ENCODE assay signal across 9 cellular contexts in the genomic region with DNA sequence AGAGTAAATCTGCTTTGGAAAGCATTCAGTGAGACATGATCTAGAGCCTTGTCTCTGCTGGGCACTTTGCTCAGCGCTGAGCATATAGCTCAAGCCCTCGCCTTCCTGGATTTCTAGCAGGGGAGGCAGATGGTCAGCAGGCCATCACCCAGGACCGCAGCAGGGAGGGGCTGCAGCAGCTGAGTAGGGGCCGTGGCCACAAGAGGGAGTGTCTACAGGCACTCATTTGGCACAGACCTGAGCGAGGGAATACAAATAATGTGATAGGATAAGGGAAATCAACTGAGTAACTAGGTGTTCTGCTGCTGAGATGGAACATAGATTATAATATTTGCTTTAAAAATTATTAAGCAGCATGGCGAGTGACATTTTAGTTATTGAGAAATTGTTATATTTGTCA. TPM values are rescaled to one million over a fixed set of nuclear protein-coding genes. Genes with fewer than 3 reads are reported as not detected.
DNase-seq lines count a peak whose midpoint lies in the region; ATAC-seq and TF ChIP-seq lines count a peak whose summit lies in the region.
"Had no signal": no experiment of that assay in that cellular context is flagged by ENCODE, and none has a peak within 500 bp of the region (broad histone marks: within the 10 kb centered on the region; RNA-seq: fewer than 3 reads in every experiment).

No MANE protein-coding gene starts in this region.

- peak overlapping the region; percentile 55 for H3K27ac ChIP-seq in angular gyrus (ENCODE audit: low read depth, low read length)
- H3K27ac ChIP-seq in right cardiac atrium (ENCODE audit: low read length), result no peak overlapping the region
- peak overlapping the region; percentile 18 to 66 (median 61) for H3K27ac ChIP-seq in gastrocnemius medialis
- no peak overlapping the region for H3K27ac ChIP-seq in Karpas-422 (ENCODE audit: low read length)
- no peak overlapping the region for H3K27ac ChIP-seq in ovary

- no peak overlapping the region for H2AFZ ChIP-seq in Karpas-422 (ENCODE audit: low read length)

- in situ Hi-C loops in gastrocnemius medialis (cut with MboI; ENCODE audit: low sequenced_read_pairs in 4 of 4), result loop anchor here in 2 of 4 donors (10.0 kb wide), 2 partner anchors 260 to 270 kb away; partner anchors contain the start of gene GEMIN8 (in 1 of the 2)

- ATAC-seq in right cardiac atrium (peak; percentile 67 to 71), gastrocnemius medialis (no peak)
- ATAC-seq in stimulated activated naive CD8-positive, alpha-beta T cell treated with anti-CD3 and anti-CD28 coated beads, Interleukin-15, Interleukin-2, amounts not matched to agents 100 U/mL and 50 U/mL, for 24 hours, result no peak

- TF ChIP-seq CTCF in HFF-Myc (IDR thresholded peaks at IDR 0.05; ENCODE audit: low read depth, low read length, missing control alignments), result peak; percentile 25
- TF ChIP-seq CTCF in gastrocnemius medialis (IDR thresholded peaks at IDR 0.05 in 4 of 5, conservative IDR thresholded peaks at IDR 0.05 in 1 of 5), result peak in 1 of 5 experiments; percentile 18
- no peak for TF ChIP-seq CTCF in ovary (IDR thresholded peaks at IDR 0.05)

- H3K4me3 ChIP-seq in HFF-Myc (replicated peaks; ENCODE audit: low read depth, low read length) (no peak overlapping the region), right cardiac atrium (ENCODE audit: low read length) (no peak overlapping the region), gastrocnemius medialis (no peak overlapping the region), Karpas-422 (ENCODE audit: low read length) (no peak overlapping the region), ovary (no peak overlapping the region)

- H3K36me3 ChIP-seq in gastrocnemius medialis (peaks cover 0 to 25% of the 10 kb centered on the region in 2 donors), Karpas-422 (ENCODE audit: insufficient read depth, low read length) (peaks cover 79% of the 10 kb centered on the region), ovary (no peaks in the 10 kb centered on the region)

- H3K27me3 ChIP-seq in right cardiac atrium (ENCODE audit: control insufficient read depth, insufficient read depth) (no peaks in the 10 kb centered on the region), gastrocnemius medialis (no peaks in the 10 kb centered on the region), Karpas-422 (ENCODE audit: low read length) (no peaks in the 10 kb centered on the region), ovary (no peaks in the 10 kb centered on the region)

- H4K20me1 ChIP-seq in Karpas-422 (ENCODE audit: insufficient read depth, low read depth, low read length), result no peaks in the 10 kb centered on the region

- TF ChIP-seq POLR2A in gastrocnemius medialis (IDR thresholded peaks at IDR 0.05) (no peak), ovary (IDR thresholded peaks at IDR 0.05) (no peak)

- 44% methylated on average over 6 of the region's 6 CpGs for WGBS in right cardiac atrium
- WGBS in ovary, 3 donors, result 71 to 76% (median 74%) methylated on average over 6 of the region's 6 CpGs

- intact Hi-C loops in right cardiac atrium (cut with DNase I) (no loop called here), gastrocnemius medialis (cut with DNase I; ENCODE audit: low total_unique reads) (no loop called here), posterior vena cava (cut with DNase I) (no loop called here), ovary (cut with DNase I) (loop anchor here in 1 of 4 donors (10.0 kb wide), 1 partner anchor 270 kb away; no protein-coding TSS in a partner anchor)

- no peaks in the 10 kb centered on the region for H3K79me2 ChIP-seq in Karpas-422 (ENCODE audit: low read length)

- H3K4me1 ChIP-seq in right cardiac atrium (ENCODE audit: control insufficient read depth, insufficient read depth, low read length) (peaks cover 3% of the 10 kb centered on the region), gastrocnemius medialis (no peaks in the 10 kb centered on the region), Karpas-422 (ENCODE audit: low read length) (peaks cover 19% of the 10 kb centered on the region), ovary (ENCODE audit: insufficient read depth) (no peaks in the 10 kb centered on the region)

- H3K9me2 ChIP-seq in Karpas-422 (replicated peaks; ENCODE audit: insufficient read depth, low read length), result no peaks in the 10 kb centered on the region

- H3K4me2 ChIP-seq in Karpas-422 (ENCODE audit: low read depth, low read length, poor library complexity, severe bottlenecking), result no peak overlapping the region

- no peak overlapping the region for H3K9ac ChIP-seq in Karpas-422 (ENCODE audit: low read length)

- DNase-seq in HFF-Myc (ENCODE audit: extremely low read depth, low read depth) (no peak), right cardiac atrium (peak; percentile 21 to 73 (median 63)), gastrocnemius medialis (no peak), Karpas-422 (no peak), posterior vena cava (ENCODE audit: low spot score) (no peak), ovary (no peak)
- no peak for DNase-seq in stimulated activated naive CD8-positive, alpha-beta T cell treated with anti-CD3 and anti-CD28 coated beads, Interleukin-15, Interleukin-2, amounts not matched to agents 100 U/mL and 50 U/mL, for 24 hours
- DNase-seq: amniotic stem cell had no signal

- H3K9me3 ChIP-seq in right cardiac atrium (ENCODE audit: control insufficient read depth, low read length) (no peaks in the 10 kb centered on the region), gastrocnemius medialis (no peaks in the 10 kb centered on the region), Karpas-422 (ENCODE audit: low read length) (no peaks in the 10 kb centered on the region), ovary (no peaks in the 10 kb centered on the region)

- TF ChIP-seq EP300 in ovary (IDR thresholded peaks at IDR 0.05), result no peak

RNA-seq across cellular contexts. Expression of gene OFD1, which starts 30.2 kb away (rescaled TPM):
- total RNA-seq in right cardiac atrium (10 to 100 TPM in 3 of 4 donors, 1 to 10 TPM in 1; 9.8 to 13.2 (median 12.7) TPM), gastrocnemius medialis (1 to 10 TPM; 2.8 to 8.0 (median 7.0) TPM), posterior vena cava (10 to 100 TPM; 18.2 to 19.9 TPM), ovary (10 to 100 TPM; 27.0 to 35.7 (median 33.7) TPM)
- polyA plus RNA-seq in right cardiac atrium (11.4 TPM), ovary (10 to 100 TPM; 21.8 to 22.2 TPM)
- 68.4 and 76.3 TPM in 2 replicates for total RNA-seq in Karpas-422 (2014; rRNA removed; shearing (Covaris generic); ENCODE audit: low replicate concordance)

RNA-seq across cellular contexts. Expression of gene TRAPPC2, which starts 30.3 kb away (rescaled TPM):
- total RNA-seq in right cardiac atrium, result 1 to 10 TPM; 6.4 to 8.7 (median 7.8) TPM
- 4.3 TPM for polyA plus RNA-seq in right cardiac atrium
- 1 to 10 TPM; 1.4 to 4.3 (median 2.9) TPM for total RNA-seq in gastrocnemius medialis
- total RNA-seq in Karpas-422 (2014; rRNA removed; shearing (Covaris generic); ENCODE audit: low replicate concordance), result 29.5 and 60.5 TPM in 2 replicates
- total RNA-seq in posterior vena cava, result 10 to 100 TPM; 15.0 to 15.8 TPM
- 10 to 100 TPM; 18.6 to 26.5 (median 21.1) TPM for total RNA-seq in ovary
- 10 to 100 TPM; 10.7 to 11.2 TPM for polyA plus RNA-seq in ovary

RNA-seq across cellular contexts. Expression of gene GPM6B, which starts 52.1 kb away (rescaled TPM):
- total RNA-seq in right cardiac atrium (10 to 100 TPM; 12.0 to 16.4 (median 14.0) TPM), gastrocnemius medialis (1 to 10 TPM; 3.1 to 6.5 (median 3.6) TPM), posterior vena cava (1 to 10 TPM; 4.1 to 7.6 TPM), ovary (1 to 10 TPM in 6 of 7 donors, under 1 TPM in 1; 1.00 to 5.1 (median 4.2) TPM)
- polyA plus RNA-seq in right cardiac atrium (11.0 TPM), ovary (1 to 10 TPM; 3.4 to 9.4 TPM)
- total RNA-seq in Karpas-422 (2014; rRNA removed; shearing (Covaris generic); ENCODE audit: low replicate concordance), result not detected in 2 replicates

Comparison
In these comparisons a context has a peak if more than half of its experiments do, and no peak if none do; other contexts are left out.
1. DNase-seq: peak in right cardiac atrium (3 of 3); none in HFF-Myc (single experiment), gastrocnemius medialis (0 of 2), Karpas-422 (single experiment), posterior vena cava (single experiment), ovary (0 of 5) and stimulated activated naive CD8-positive, alpha-beta T cell treated with anti-CD3 and anti-CD28 coated beads, Interleukin-15, Interleukin-2, amounts not matched to agents 100 U/mL and 50 U/mL, for 24 hours (single experiment).
2. H3K27ac ChIP-seq: peak in angular gyrus (single experiment) and gastrocnemius medialis (4 of 4); none in right cardiac atrium (single experiment), Karpas-422 (single experiment) and ovary (0 of 2).
3. ATAC-seq: peak in right cardiac atrium (2 of 2); none in gastrocnemius medialis (0 of 2) and stimulated activated naive CD8-positive, alpha-beta T cell treated with anti-CD3 and anti-CD28 coated beads, Interleukin-15, Interleukin-2, amounts not matched to agents 100 U/mL and 50 U/mL, for 24 hours (single experiment).